ENCODE assay signal across 7 cellular contexts in genomic region chr20:34514897-34515483, GRCh38. TPM values are rescaled to one million over a fixed set of nuclear protein-coding genes. Genes with fewer than 3 reads are reported as not detected.
DNase-seq lines count a peak whose midpoint lies in the region; ATAC-seq and TF ChIP-seq lines count a peak whose summit lies in the region.

No MANE protein-coding gene starts in this region.

- POLR2A ChIA-PET in activated CD8-positive, alpha-beta T cell treated with anti-CD3 and anti-CD28 coated beads for 36 hours (lab: Charles Lee) = interaction anchor here (0.6 to 1.9 kb wide), 6 partner anchors 12 to 213 kb away, joined by 3 to 5 read pairs (median 3); no protein-coding TSS in a partner anchor

- intact Hi-C loops in activated CD8-positive, alpha-beta T cell treated with anti-CD3 and anti-CD28 coated beads for 36 hours (cut with micrococcal nuclease) = loop anchor here (5.0 kb wide), 1 partner anchor 213 kb away; the partner anchor contains the start of gene AHCY

- H3K27me3 ChIP-seq in MG63 = 0 out of 2 replicates have a peak, but pooled peaks cover 1% of the 10 kb centered on the region

- H3K9me3 ChIP-seq in MG63 = no peaks in the 10 kb centered on the region

- no peak for TF ChIP-seq CTCF in HFF-Myc (IDR thresholded peaks at IDR 0.05; ENCODE audit: low read depth, low read length, missing control alignments)
- TF ChIP-seq CTCF in activated CD8-positive, alpha-beta T cell treated with anti-CD3 and anti-CD28 coated beads for 36 hours (IDR thresholded peaks at IDR 0.05) = no peak

- DNase-seq in HFF-Myc (ENCODE audit: extremely low read depth, low read depth) = no peak
- DNase-seq in activated CD8-positive, alpha-beta T cell treated with anti-CD3 and anti-CD28 coated beads for 36 hours = no peak
- no peak for DNase-seq in stimulated activated naive CD8-positive, alpha-beta T cell treated with anti-CD3 and anti-CD28 coated beads, Interleukin-15, Interleukin-2, amounts not matched to agents 100 U/mL and 50 U/mL, for 24 hours
- DNase-seq in MG63 = no peak
- DNase-seq in NCI-H2107 (lab: John Stamatoyannopoulos, UW) = no peak
- DNase-seq in NAMALWA (ENCODE audit: low spot score) = no peak

- peaks cover 35% of the 10 kb centered on the region for H3K4me1 Mint-ChIP-seq in activated CD8-positive, alpha-beta T cell treated with anti-CD3 and anti-CD28 coated beads for 36 hours (ENCODE audit: low read depth)

- CTCF ChIA-PET in activated CD8-positive, alpha-beta T cell treated with anti-CD3 and anti-CD28 coated beads for 36 hours (lab: Charles Lee) = interaction anchor here (0.9 to 6.2 kb wide), 4 partner anchors 24 to 214 kb away, joined by 3 to 114 read pairs (median 8); no protein-coding TSS in a partner anchor

- H3K36me3 ChIP-seq in MG63 = peaks cover 25% of the 10 kb centered on the region

- peak overlapping the region; percentile 59 for H3K4me3 ChIP-seq in HFF-Myc (replicated peaks; ENCODE audit: low read depth, low read length)
- H3K4me3 ChIP-seq in iPS-11a (ENCODE audit: low read depth, low read length) = peak overlapping the region; percentile 90
- H3K4me3 ChIP-seq in MG63 = no peak overlapping the region

- H3K27ac Mint-ChIP-seq in activated CD8-positive, alpha-beta T cell treated with anti-CD3 and anti-CD28 coated beads for 36 hours = peak overlapping the region; percentile 96

- ATAC-seq in activated CD8-positive, alpha-beta T cell treated with anti-CD3 and anti-CD28 coated beads for 36 hours = no peak
- ATAC-seq in stimulated activated naive CD8-positive, alpha-beta T cell treated with anti-CD3 and anti-CD28 coated beads, Interleukin-15, Interleukin-2, amounts not matched to agents 100 U/mL and 50 U/mL, for 24 hours = peak; percentile 6

- H3K4me3 Mint-ChIP-seq in activated CD8-positive, alpha-beta T cell treated with anti-CD3 and anti-CD28 coated beads for 36 hours = peak overlapping the region; percentile 98

- no peaks in the 10 kb centered on the region for H3K27me3 Mint-ChIP-seq in activated CD8-positive, alpha-beta T cell treated with anti-CD3 and anti-CD28 coated beads for 36 hours

- H3K36me3 Mint-ChIP-seq in activated CD8-positive, alpha-beta T cell treated with anti-CD3 and anti-CD28 coated beads for 36 hours (ENCODE audit: low read depth) = peaks cover 6% of the 10 kb centered on the region

- H3K9me3 Mint-ChIP-seq in activated CD8-positive, alpha-beta T cell treated with anti-CD3 and anti-CD28 coated beads for 36 hours = no peaks in the 10 kb centered on the region

RNA-seq across cellular contexts. Expression of gene DYNLRB1, which starts 1.2 kb away (rescaled TPM):
- total RNA-seq in activated CD8-positive, alpha-beta T cell treated with anti-CD3 and anti-CD28 coated beads for 36 hours = 10 to 100 TPM; 66.6 to 70.9 TPM
- 96.3 and 137 TPM in 2 replicates for total RNA-seq in MG63 (2014; rRNA removed; shearing (Covaris generic); ENCODE audit: low replicate concordance)

RNA-seq across cellular contexts. Expression of gene MAP1LC3A, which starts 43.5 kb away (rescaled TPM):
- total RNA-seq in activated CD8-positive, alpha-beta T cell treated with anti-CD3 and anti-CD28 coated beads for 36 hours = 1 to 10 TPM in 1 of 2 experiments, under 1 TPM in 1; 0.92 to 1.0 TPM
- 0.13 TPM in 1 of 2 replicates, not detected in the other for total RNA-seq in MG63 (2014; rRNA removed; shearing (Covaris generic); ENCODE audit: low replicate concordance)
